In the genomic region with DNA sequence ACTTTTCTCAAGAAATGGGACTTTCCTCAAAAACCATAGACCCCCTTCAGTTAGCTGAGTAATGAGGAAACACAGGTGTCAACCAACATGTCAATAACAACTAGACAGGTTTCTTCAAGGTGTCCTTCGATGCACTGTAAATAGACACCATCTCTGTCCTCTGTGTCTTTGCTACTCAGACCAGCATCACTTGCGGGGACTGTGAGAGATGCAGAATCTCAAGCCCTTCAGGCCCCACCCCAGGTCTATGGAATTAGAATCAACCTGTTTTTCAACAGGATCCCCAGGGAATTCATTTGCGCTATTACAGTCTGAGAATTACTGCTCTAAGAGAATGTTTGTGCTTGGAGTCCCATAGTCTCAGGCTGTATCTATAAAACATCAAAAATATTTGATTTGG, we compare ENCODE assay signal across 24 cellular contexts.
DNase-seq lines count a peak whose midpoint lies in the region; ATAC-seq, FAIRE-seq and TF ChIP-seq lines count a peak whose summit lies in the region.
"Had no signal": no experiment of that assay in that cellular context is flagged by ENCODE, and none has a peak within 500 bp of the region (broad histone marks: within the 10 kb centered on the region; RNA-seq: fewer than 3 reads in every experiment).

No MANE protein-coding gene starts in this region.

- H3K36me3 ChIP-seq in subcutaneous abdominal adipose tissue (ENCODE audit: control insufficient read depth in 5 of 5, insufficient read depth in 5 of 5, low read length in 5 of 5) = no peaks in the 10 kb centered on the region
- H3K36me3 ChIP-seq: BE2C, SJSA1 had no signal

- peak overlapping the region; percentile 71 for H3K27ac ChIP-seq in subcutaneous abdominal adipose tissue (ENCODE audit: low read depth, low read length)
- H3K27ac ChIP-seq: HL-60, SJSA1 had no signal

- H3K27me3 Mint-ChIP-seq in IgD-negative memory B cell = no peaks in the 10 kb centered on the region
- H3K27me3 Mint-ChIP-seq: CD4-positive, CD25-positive, alpha-beta regulatory T cell had no signal

- H3K36me3 Mint-ChIP-seq in IgD-negative memory B cell = no peaks in the 10 kb centered on the region
- H3K36me3 Mint-ChIP-seq: CD4-positive, CD25-positive, alpha-beta regulatory T cell had no signal

- ATAC-seq in GM19467 (IDR thresholded peaks at IDR 0.05; ENCODE audit: unreplicated experiment) = no peak
- ATAC-seq: HCT116 had no signal

- H3K4me3 Mint-ChIP-seq in IgD-negative memory B cell = peak overlapping the region in 3 of 4 donors; percentile 18 to 81 (median 30)

- peak; percentile 64 for FAIRE-seq in GM12892 (lab: Jason Lieb, UNC)
- FAIRE-seq: GM18507, H1 had no signal

- H3K4me1 Mint-ChIP-seq in IgD-negative memory B cell = peaks cover 26 to 38% (median 35%) of the 10 kb centered on the region in 3 donors

- H3K9me3 ChIP-seq in subcutaneous abdominal adipose tissue (ENCODE audit: control insufficient read depth in 5 of 5, low read length in 5 of 5) = no peaks in the 10 kb centered on the region
- H3K9me3 ChIP-seq: BE2C, SJSA1 had no signal

- H3K4me3 ChIP-seq in subcutaneous abdominal adipose tissue (ENCODE audit: low read depth in 1 of 5, low read length in 5 of 5) = no peak overlapping the region
- H3K4me3 ChIP-seq: SJSA1 had no signal

- no peaks in the 10 kb centered on the region for H3K9me3 Mint-ChIP-seq in IgD-negative memory B cell

- H3K9ac ChIP-seq in subcutaneous abdominal adipose tissue (ENCODE audit: low read length in 5 of 5) = no peak overlapping the region

- peaks cover 0 to 59% (median 40%) of the 10 kb centered on the region in 5 donors for H3K4me1 ChIP-seq in subcutaneous abdominal adipose tissue (ENCODE audit: control insufficient read depth in 5 of 5, insufficient read depth in 5 of 5, low read length in 5 of 5)
- H3K4me1 ChIP-seq: BE2C, SJSA1 had no signal

- H3K27me3 ChIP-seq in subcutaneous abdominal adipose tissue (ENCODE audit: control insufficient read depth in 5 of 5, insufficient read depth in 4 of 5, low read length in 5 of 5) = no peaks in the 10 kb centered on the region
- H3K27me3 ChIP-seq: BE2C, SJSA1 had no signal

- no peak for TF ChIP-seq POLR2A in GM12892 (IDR thresholded peaks at IDR 0.05; ENCODE audit: low read depth, low read length)

- peak overlapping the region in 2 of 3 donors; percentile 4 to 26 for H3K27ac Mint-ChIP-seq in IgD-negative memory B cell
- H3K27ac Mint-ChIP-seq: CD4-positive, CD25-positive, alpha-beta regulatory T cell had no signal

- DNase-seq in GM12892 (ENCODE audit: insufficient read length) (no peak), NCI-H526 treated with DMSO at 0.1 percent for 48 hours (lab: John Stamatoyannopoulos, UW) (peak; percentile 23), SW480 (ENCODE audit: low spot score) (no peak), AG08395 (ENCODE audit: low spot score) (no peak)
- DNase-seq: BE2C; CD4-positive, CD25-positive, alpha-beta regulatory T cell; DMS153; DND-41; Kasumi-1; MV-4-11; NCI-H2081 treated with DMSO at 0.1 percent for 48 hours; NCI-H524 treated with DMSO at 0.1 percent for 48 hours; NCI-H82; NK-92 treated with Interleukin-12 subunit alpha and Interleukin-12 subunit beta, amount 100 ng/mL, for 24 hours; Right ventricle myocardium superior; RPMI8226 had no signal
